In the genomic region with DNA sequence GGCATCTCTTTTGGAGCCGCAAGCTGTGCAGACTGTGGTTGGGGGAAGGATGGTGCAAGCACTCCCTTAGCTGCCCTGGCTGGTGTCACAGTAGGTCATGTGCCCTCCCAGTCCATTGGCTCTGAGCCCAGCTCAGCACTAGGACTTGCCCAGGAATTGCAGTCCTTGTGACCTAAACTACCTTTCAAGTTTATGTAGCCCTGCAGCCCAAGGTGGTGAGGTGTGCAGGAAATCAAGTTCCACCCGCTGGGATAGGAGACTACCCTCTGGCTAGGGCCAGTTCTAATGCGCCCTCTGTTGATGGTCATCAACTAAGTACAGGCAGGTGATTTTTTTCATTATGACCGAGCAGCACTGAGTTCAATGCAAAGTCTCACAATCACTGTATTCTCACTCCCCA, we compare ENCODE assay signal across 1 cellular context.
TF ChIP-seq lines count a peak whose summit lies in the region.

No MANE protein-coding gene starts in this region.

TF ChIP-seq in H1, 55 proteins besides CTCF, POLR2A, EP300 and RAD21 (continued from another document):
- TF ChIP-seq, protein P1, sequence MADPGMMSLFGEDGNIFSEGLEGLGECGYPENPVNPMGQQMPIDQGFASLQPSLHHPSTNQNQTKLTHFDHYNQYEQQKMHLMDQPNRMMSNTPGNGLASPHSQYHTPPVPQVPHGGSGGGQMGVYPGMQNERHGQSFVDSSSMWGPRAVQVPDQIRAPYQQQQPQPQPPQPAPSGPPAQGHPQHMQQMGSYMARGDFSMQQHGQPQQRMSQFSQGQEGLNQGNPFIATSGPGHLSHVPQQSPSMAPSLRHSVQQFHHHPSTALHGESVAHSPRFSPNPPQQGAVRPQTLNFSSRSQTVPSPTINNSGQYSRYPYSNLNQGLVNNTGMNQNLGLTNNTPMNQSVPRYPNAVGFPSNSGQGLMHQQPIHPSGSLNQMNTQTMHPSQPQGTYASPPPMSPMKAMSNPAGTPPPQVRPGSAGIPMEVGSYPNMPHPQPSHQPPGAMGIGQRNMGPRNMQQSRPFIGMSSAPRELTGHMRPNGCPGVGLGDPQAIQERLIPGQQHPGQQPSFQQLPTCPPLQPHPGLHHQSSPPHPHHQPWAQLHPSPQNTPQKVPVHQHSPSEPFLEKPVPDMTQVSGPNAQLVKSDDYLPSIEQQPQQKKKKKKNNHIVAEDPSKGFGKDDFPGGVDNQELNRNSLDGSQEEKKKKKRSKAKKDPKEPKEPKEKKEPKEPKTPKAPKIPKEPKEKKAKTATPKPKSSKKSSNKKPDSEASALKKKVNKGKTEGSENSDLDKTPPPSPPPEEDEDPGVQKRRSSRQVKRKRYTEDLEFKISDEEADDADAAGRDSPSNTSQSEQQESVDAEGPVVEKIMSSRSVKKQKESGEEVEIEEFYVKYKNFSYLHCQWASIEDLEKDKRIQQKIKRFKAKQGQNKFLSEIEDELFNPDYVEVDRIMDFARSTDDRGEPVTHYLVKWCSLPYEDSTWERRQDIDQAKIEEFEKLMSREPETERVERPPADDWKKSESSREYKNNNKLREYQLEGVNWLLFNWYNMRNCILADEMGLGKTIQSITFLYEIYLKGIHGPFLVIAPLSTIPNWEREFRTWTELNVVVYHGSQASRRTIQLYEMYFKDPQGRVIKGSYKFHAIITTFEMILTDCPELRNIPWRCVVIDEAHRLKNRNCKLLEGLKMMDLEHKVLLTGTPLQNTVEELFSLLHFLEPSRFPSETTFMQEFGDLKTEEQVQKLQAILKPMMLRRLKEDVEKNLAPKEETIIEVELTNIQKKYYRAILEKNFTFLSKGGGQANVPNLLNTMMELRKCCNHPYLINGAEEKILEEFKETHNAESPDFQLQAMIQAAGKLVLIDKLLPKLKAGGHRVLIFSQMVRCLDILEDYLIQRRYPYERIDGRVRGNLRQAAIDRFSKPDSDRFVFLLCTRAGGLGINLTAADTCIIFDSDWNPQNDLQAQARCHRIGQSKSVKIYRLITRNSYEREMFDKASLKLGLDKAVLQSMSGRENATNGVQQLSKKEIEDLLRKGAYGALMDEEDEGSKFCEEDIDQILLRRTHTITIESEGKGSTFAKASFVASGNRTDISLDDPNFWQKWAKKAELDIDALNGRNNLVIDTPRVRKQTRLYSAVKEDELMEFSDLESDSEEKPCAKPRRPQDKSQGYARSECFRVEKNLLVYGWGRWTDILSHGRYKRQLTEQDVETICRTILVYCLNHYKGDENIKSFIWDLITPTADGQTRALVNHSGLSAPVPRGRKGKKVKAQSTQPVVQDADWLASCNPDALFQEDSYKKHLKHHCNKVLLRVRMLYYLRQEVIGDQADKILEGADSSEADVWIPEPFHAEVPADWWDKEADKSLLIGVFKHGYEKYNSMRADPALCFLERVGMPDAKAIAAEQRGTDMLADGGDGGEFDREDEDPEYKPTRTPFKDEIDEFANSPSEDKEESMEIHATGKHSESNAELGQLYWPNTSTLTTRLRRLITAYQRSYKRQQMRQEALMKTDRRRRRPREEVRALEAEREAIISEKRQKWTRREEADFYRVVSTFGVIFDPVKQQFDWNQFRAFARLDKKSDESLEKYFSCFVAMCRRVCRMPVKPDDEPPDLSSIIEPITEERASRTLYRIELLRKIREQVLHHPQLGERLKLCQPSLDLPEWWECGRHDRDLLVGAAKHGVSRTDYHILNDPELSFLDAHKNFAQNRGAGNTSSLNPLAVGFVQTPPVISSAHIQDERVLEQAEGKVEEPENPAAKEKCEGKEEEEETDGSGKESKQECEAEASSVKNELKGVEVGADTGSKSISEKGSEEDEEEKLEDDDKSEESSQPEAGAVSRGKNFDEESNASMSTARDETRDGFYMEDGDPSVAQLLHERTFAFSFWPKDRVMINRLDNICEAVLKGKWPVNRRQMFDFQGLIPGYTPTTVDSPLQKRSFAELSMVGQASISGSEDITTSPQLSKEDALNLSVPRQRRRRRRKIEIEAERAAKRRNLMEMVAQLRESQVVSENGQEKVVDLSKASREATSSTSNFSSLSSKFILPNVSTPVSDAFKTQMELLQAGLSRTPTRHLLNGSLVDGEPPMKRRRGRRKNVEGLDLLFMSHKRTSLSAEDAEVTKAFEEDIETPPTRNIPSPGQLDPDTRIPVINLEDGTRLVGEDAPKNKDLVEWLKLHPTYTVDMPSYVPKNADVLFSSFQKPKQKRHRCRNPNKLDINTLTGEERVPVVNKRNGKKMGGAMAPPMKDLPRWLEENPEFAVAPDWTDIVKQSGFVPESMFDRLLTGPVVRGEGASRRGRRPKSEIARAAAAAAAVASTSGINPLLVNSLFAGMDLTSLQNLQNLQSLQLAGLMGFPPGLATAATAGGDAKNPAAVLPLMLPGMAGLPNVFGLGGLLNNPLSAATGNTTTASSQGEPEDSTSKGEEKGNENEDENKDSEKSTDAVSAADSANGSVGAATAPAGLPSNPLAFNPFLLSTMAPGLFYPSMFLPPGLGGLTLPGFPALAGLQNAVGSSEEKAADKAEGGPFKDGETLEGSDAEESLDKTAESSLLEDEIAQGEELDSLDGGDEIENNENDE (IDR thresholded peaks at IDR 0.05; ENCODE audit: insufficient replicate concordance, low read length): no peak
- TF ChIP-seq, protein P2, sequence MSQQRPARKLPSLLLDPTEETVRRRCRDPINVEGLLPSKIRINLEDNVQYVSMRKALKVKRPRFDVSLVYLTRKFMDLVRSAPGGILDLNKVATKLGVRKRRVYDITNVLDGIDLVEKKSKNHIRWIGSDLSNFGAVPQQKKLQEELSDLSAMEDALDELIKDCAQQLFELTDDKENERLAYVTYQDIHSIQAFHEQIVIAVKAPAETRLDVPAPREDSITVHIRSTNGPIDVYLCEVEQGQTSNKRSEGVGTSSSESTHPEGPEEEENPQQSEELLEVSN (IDR thresholded peaks at IDR 0.05): no peak
- TF ChIP-seq SIX5 (IDR thresholded peaks at IDR 0.05; ENCODE audit: low read depth, low read length) (no peak), GTF2F1 (IDR thresholded peaks at IDR 0.05; ENCODE audit: borderline replicate concordance, low read depth, low read length) (no peak), TAF7 (optimal IDR thresholded peaks at IDR 0.05; ENCODE audit: borderline replicate concordance, low read depth, low read length) (no peak), SUZ12 (IDR thresholded peaks at IDR 0.05; ENCODE audit: low read length) (no peak), KDM1A (IDR thresholded peaks at IDR 0.05; ENCODE audit: borderline replicate concordance, low read length) (no peak), KDM4A (IDR thresholded peaks at IDR 0.05; ENCODE audit: low read depth, low read length, severe bottlenecking) (no peak), CTBP2 (IDR thresholded peaks at IDR 0.05; ENCODE audit: borderline replicate concordance, insufficient read depth, insufficient read length, low read length) (no peak), SIN3A (conservative IDR thresholded peaks at IDR 0.05 in 1 of 2, IDR thresholded peaks at IDR 0.05 in 1 of 2; ENCODE audit: low read depth in 1 of 2, low read length in 2 of 2) (no peak), CBX5 (IDR thresholded peaks at IDR 0.05; ENCODE audit: low read depth, low read length) (no peak)
- TF ChIP-seq, protein P3, sequence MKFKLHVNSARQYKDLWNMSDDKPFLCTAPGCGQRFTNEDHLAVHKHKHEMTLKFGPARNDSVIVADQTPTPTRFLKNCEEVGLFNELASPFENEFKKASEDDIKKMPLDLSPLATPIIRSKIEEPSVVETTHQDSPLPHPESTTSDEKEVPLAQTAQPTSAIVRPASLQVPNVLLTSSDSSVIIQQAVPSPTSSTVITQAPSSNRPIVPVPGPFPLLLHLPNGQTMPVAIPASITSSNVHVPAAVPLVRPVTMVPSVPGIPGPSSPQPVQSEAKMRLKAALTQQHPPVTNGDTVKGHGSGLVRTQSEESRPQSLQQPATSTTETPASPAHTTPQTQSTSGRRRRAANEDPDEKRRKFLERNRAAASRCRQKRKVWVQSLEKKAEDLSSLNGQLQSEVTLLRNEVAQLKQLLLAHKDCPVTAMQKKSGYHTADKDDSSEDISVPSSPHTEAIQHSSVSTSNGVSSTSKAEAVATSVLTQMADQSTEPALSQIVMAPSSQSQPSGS (IDR thresholded peaks at IDR 0.05; ENCODE audit: low read length): no peak
